18 cellular contexts compared by ENCODE assay signal in genomic region chr7:132075573-132075972, GRCh38.
A peak's percentile ranks its signal among the peaks of the same experiment; 100 is the strongest.
DNase-seq lines count a peak whose midpoint lies in the region; ATAC-seq, FAIRE-seq and TF ChIP-seq lines count a peak whose summit lies in the region.
"Had no signal": no experiment of that assay in that cellular context is flagged by ENCODE, and none has a peak within 500 bp of the region (broad histone marks: within the 10 kb centered on the region; RNA-seq: fewer than 3 reads in every experiment).

No MANE protein-coding gene starts in this region.

- no peaks in the 10 kb centered on the region for H3K27me3 ChIP-seq in colonic mucosa
- no peaks in the 10 kb centered on the region for H3K27me3 ChIP-seq in small intestine (ENCODE audit: control insufficient read depth in 2 of 2, insufficient read depth in 2 of 2, low read length in 2 of 2)
- H3K27me3 ChIP-seq: BLaER1 treated with 17β-estradiol and CSF1 and Interleukin-3, amounts not matched to agents 10 nM and 100 nM had no signal

- no peak overlapping the region for H3K27ac ChIP-seq in colonic mucosa
- H3K27ac ChIP-seq in small intestine (ENCODE audit: low read depth in 1 of 2, low read length in 1 of 2): no peak overlapping the region
- H3K27ac ChIP-seq: 22Rv1; BLaER1 treated with 17β-estradiol and CSF1 and Interleukin-3, amounts not matched to agents 10 nM and 100 nM had no signal

- no peaks in the 10 kb centered on the region for H3K9me3 Mint-ChIP-seq in activated T-helper 2 cell treated with anti-CD3 and anti-CD28 coated beads, Interferon-gamma antibody, Interleukin-2, Interleukin-4, amounts not matched to agents 10 μg/mL and 5 μg/mL and 100 μg/mL, durations not matched to agents 14 hours and 24 hours and 36 hours

- no peaks in the 10 kb centered on the region for H3K9me3 ChIP-seq in colonic mucosa
- H3K9me3 ChIP-seq in small intestine (ENCODE audit: control insufficient read depth, low read depth): no peaks in the 10 kb centered on the region
- H3K9me3 ChIP-seq: BLaER1 treated with 17β-estradiol and CSF1 and Interleukin-3, amounts not matched to agents 10 nM and 100 nM had no signal

- no peak overlapping the region for H3K4me3 ChIP-seq in colonic mucosa
- H3K4me3 ChIP-seq in small intestine (ENCODE audit: low read depth in 1 of 2, low read length in 2 of 2): no peak overlapping the region
- H3K4me3 ChIP-seq: BLaER1 treated with 17β-estradiol and CSF1 and Interleukin-3, amounts not matched to agents 10 nM and 100 nM; GM12878 had no signal

- TF ChIP-seq CTCF in colonic mucosa (IDR thresholded peaks at IDR 0.05) (no peak), GM13977 (IDR thresholded peaks at IDR 0.05; ENCODE audit: extremely low read depth, insufficient read depth, missing control alignments) (no peak)

- no peaks in the 10 kb centered on the region for H3K36me3 ChIP-seq in colonic mucosa
- H3K36me3 ChIP-seq in small intestine (ENCODE audit: control insufficient read depth in 2 of 2, insufficient read depth in 2 of 2, low read length in 2 of 2): no peaks in the 10 kb centered on the region
- H3K36me3 ChIP-seq: BLaER1 treated with 17β-estradiol and CSF1 and Interleukin-3, amounts not matched to agents 10 nM and 100 nM had no signal

- intact Hi-C loops in colonic mucosa (cut with DNase I) (no loop called here), left colon (cut with DNase I, micrococcal nuclease) (no loop called here), cardiac septum (cut with DNase I) (no loop called here)
- intact Hi-C loops in activated T-helper 2 cell treated with anti-CD3 and anti-CD28 coated beads, Interferon-gamma antibody, Interleukin-2, Interleukin-4, amounts not matched to agents 10 μg/mL and 5 μg/mL and 100 μg/mL, durations not matched to agents 14 hours and 24 hours and 36 hours (cut with micrococcal nuclease): no loop called here

- peaks cover 12% of the 10 kb centered on the region for H3K27me3 Mint-ChIP-seq in activated T-helper 2 cell treated with anti-CD3 and anti-CD28 coated beads, Interferon-gamma antibody, Interleukin-2, Interleukin-4, amounts not matched to agents 10 μg/mL and 5 μg/mL and 100 μg/mL, durations not matched to agents 14 hours and 24 hours and 36 hours (ENCODE audit: low read depth)

- no peaks in the 10 kb centered on the region for H3K36me3 Mint-ChIP-seq in activated T-helper 2 cell treated with anti-CD3 and anti-CD28 coated beads, Interferon-gamma antibody, Interleukin-2, Interleukin-4, amounts not matched to agents 10 μg/mL and 5 μg/mL and 100 μg/mL, durations not matched to agents 14 hours and 24 hours and 36 hours (ENCODE audit: low read depth)

- no peak for FAIRE-seq in small intestine (lab: Jason Lieb, UNC)
- FAIRE-seq: GM12878, GM19239 had no signal

- no peak overlapping the region for H3K4me3 Mint-ChIP-seq in activated T-helper 2 cell treated with anti-CD3 and anti-CD28 coated beads, Interferon-gamma antibody, Interleukin-2, Interleukin-4, amounts not matched to agents 10 μg/mL and 5 μg/mL and 100 μg/mL, durations not matched to agents 14 hours and 24 hours and 36 hours (ENCODE audit: low read depth)

- DNase-seq in NCI-H1694 treated with DMSO at 0.1 percent for 48 hours (lab: John Stamatoyannopoulos, UW): peak; percentile 41
- DNase-seq in NCI-H1694 (lab: John Stamatoyannopoulos, UW): no peak
- peak; percentile 26 for DNase-seq in colonic mucosa
- DNase-seq in left colon: peak in 1 of 2 donors; percentile 19
- peak; percentile 8 for DNase-seq in small intestine
- DNase-seq in activated T-helper 2 cell treated with anti-CD3 and anti-CD28 coated beads, Interferon-gamma antibody, Interleukin-2, Interleukin-4, amounts not matched to agents 10 μg/mL and 5 μg/mL and 100 μg/mL, durations not matched to agents 14 hours and 24 hours and 36 hours (ENCODE audit: low spot score): no peak
- DNase-seq in cardiac septum (ENCODE audit: low spot score): no peak
- DNase-seq in GM13977 (ENCODE audit: low spot score): no peak
- DNase-seq: KG1, NCI-H1092, NCI-H187 treated with DMSO at 0.1 percent for 48 hours, NCI-H2171, NCI-H774, SIG-M5 had no signal

- H3K9ac ChIP-seq in colonic mucosa (ENCODE audit: low read depth in 2 of 2, low read length in 2 of 2): no peak overlapping the region
- H3K9ac ChIP-seq: BLaER1 treated with 17β-estradiol and CSF1 and Interleukin-3, amounts not matched to agents 10 nM and 100 nM had no signal

- H3K27ac Mint-ChIP-seq in activated T-helper 2 cell treated with anti-CD3 and anti-CD28 coated beads, Interferon-gamma antibody, Interleukin-2, Interleukin-4, amounts not matched to agents 10 μg/mL and 5 μg/mL and 100 μg/mL, durations not matched to agents 14 hours and 24 hours and 36 hours: no peak overlapping the region

- WGBS in small intestine, 3 donors: 13 to 43% (median 31%) methylated on average over 6 of the region's 6 CpGs

- H3K4me1 ChIP-seq in colonic mucosa (no peaks in the 10 kb centered on the region), small intestine (ENCODE audit: control insufficient read depth in 2 of 2, insufficient read depth in 1 of 2, low read depth in 1 of 2, low read length in 1 of 2) (no peaks in the 10 kb centered on the region)

- H3K4me1 Mint-ChIP-seq in activated T-helper 2 cell treated with anti-CD3 and anti-CD28 coated beads, Interferon-gamma antibody, Interleukin-2, Interleukin-4, amounts not matched to agents 10 μg/mL and 5 μg/mL and 100 μg/mL, durations not matched to agents 14 hours and 24 hours and 36 hours (ENCODE audit: low read depth): no peaks in the 10 kb centered on the region

- in situ Hi-C loops in GM13977 (cut with MboI; ENCODE audit: low pct_unique_long_range_greater_than_20kb, low sequenced_read_pairs, unreplicated experiment): no loop called here

- ATAC-seq in left colon: peak; percentile 75
- ATAC-seq: GM12878 had no signal

Comparison
In these comparisons a context has a peak if more than half of its experiments do, and no peak if none do; other contexts are left out.
1. DNase-seq: peak in NCI-H1694 treated with DMSO at 0.1 percent for 48 hours (single experiment), colonic mucosa (single experiment) and small intestine (single experiment); none in NCI-H1694 (single experiment), activated T-helper 2 cell treated with anti-CD3 and anti-CD28 coated beads, Interferon-gamma antibody, Interleukin-2, Interleukin-4, amounts not matched to agents 10 μg/mL and 5 μg/mL and 100 μg/mL, durations not matched to agents 14 hours and 24 hours and 36 hours (single experiment), cardiac septum (single experiment) and GM13977 (single experiment).